In genomic region chr1:87329756-87330200, GRCh38 we compare ENCODE assay signal across 8 cellular contexts. TPM values are rescaled to one million over a fixed set of nuclear protein-coding genes. Genes with fewer than 3 reads are reported as not detected.
DNase-seq lines count a peak whose midpoint lies in the region; ATAC-seq and TF ChIP-seq lines count a peak whose summit lies in the region.

No MANE protein-coding gene starts in this region.

- no peaks in the 10 kb centered on the region for H3K27me3 ChIP-seq in uterus

- peaks cover 6 to 9% of the 10 kb centered on the region in 2 donors for H3K4me1 ChIP-seq in uterus

- H3K9me3 ChIP-seq in uterus: no peaks in the 10 kb centered on the region

- ATAC-seq in HG03280 (IDR thresholded peaks at IDR 0.05; ENCODE audit: unreplicated experiment): no peak

- TF ChIP-seq POLR2A in uterus (IDR thresholded peaks at IDR 0.05): no peak

- intact Hi-C loops in uterus (cut with DNase I; ENCODE audit: low total_unique reads): no loop called here

- H3K27ac ChIP-seq in caudate nucleus (ENCODE audit: low read depth, low read length) (peak overlapping the region; percentile 92), uterus (peak overlapping the region; percentile 98 to 99)

- no peak for TF ChIP-seq CTCF in uterus (IDR thresholded peaks at IDR 0.05)

- H3K36me3 ChIP-seq in uterus: no peaks in the 10 kb centered on the region

- DNase-seq in NCI-H1417 (lab: John Stamatoyannopoulos, UW) (peak; percentile 4 to 67 (median 40)), NCI-H1417 treated with DMSO at 0.1 percent for 48 hours (lab: John Stamatoyannopoulos, UW) (no peak), NCI-H82 treated with DMSO at 0.1 percent for 48 hours (lab: John Stamatoyannopoulos, UW; ENCODE audit: unreplicated experiment) (peak; percentile 85), caudate nucleus (lab: John Stamatoyannopoulos, UW) (no peak), medulla oblongata (ENCODE audit: extremely low spot score) (peak; percentile 70), uterus (no peak)
- no peak for DNase-seq in stimulated activated CD4-positive, alpha-beta T cell treated with anti-CD3 and anti-CD28 coated beads, Interleukin-4, amount 100 ng/mL, for 24 hours

- peak overlapping the region; percentile 79 to 93 for H3K4me3 ChIP-seq in uterus

RNA-seq across cellular contexts. Expression of gene LMO4, which starts 1.1 kb away (rescaled TPM):
- total RNA-seq in uterus: 100 to 1,000 TPM in 1 of 4 donors, 10 to 100 TPM in 3; 38.7 to 178 (median 60.9) TPM

Comparison
In these comparisons a context has a peak if more than half of its experiments do, and no peak if none do; other contexts are left out.
1. DNase-seq: peak in NCI-H1417 (3 of 3), NCI-H82 treated with DMSO at 0.1 percent for 48 hours (single experiment) and medulla oblongata (single experiment); none in NCI-H1417 treated with DMSO at 0.1 percent for 48 hours (single experiment), caudate nucleus (0 of 61), uterus (0 of 2) and stimulated activated CD4-positive, alpha-beta T cell treated with anti-CD3 and anti-CD28 coated beads, Interleukin-4, amount 100 ng/mL, for 24 hours (single experiment).